1 cellular context compared by ENCODE assay signal in the genomic region with DNA sequence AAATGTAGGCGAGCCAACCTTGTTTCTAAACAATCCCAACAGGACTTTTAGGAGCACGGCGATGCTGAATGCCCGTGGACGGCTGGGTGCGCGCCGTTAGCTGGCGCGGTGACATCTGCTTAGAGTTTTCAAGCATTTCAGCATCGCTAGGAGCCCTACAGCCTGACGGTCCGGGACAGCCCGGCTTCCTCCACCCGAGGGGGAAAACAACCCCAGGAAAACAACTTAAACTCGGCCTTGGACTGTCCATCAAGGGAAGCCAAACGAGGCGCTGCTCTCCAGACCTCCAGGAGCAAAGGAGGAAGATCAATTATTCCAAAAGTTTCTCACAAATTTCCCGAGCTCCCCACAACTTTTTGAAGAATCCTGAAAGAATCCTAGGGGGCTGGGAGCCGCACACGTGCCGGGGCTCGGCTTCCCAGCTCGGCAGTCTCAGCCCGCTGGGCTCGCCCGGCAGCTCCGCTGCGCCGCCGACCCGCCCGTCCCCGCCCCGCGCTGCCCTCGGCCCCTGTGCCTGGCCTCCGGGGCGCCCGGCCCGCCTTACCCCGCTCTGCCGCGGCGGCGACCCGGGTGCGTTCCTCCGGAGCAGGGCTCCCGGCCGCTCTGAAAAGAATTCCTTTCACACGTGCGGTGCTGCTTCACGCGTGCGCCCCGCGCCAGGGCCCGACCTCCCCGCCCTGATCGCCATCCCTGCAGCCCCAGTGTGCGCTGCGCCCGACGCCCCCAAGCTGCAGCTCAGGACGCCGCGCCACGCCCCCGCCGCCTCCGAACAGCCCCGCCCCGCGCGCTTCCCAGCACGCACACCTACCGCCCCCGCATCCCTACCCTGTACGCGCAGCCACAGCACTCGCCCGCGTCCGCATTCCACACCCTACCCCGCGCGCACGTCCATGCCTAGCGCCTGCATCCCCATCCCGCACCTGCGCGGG.
TF ChIP-seq lines count a peak whose summit lies in the region.

A gene (minus strand): TSS at position 707 of the 929 bp plus-strand sequence. CDS start 17,764 bp downstream, outside the sequence.

TF ChIP-seq in HCT116, 20 proteins besides CTCF, POLR2A, EP300 and RAD21 (continued from another document):
- TF ChIP-seq, protein P1, sequence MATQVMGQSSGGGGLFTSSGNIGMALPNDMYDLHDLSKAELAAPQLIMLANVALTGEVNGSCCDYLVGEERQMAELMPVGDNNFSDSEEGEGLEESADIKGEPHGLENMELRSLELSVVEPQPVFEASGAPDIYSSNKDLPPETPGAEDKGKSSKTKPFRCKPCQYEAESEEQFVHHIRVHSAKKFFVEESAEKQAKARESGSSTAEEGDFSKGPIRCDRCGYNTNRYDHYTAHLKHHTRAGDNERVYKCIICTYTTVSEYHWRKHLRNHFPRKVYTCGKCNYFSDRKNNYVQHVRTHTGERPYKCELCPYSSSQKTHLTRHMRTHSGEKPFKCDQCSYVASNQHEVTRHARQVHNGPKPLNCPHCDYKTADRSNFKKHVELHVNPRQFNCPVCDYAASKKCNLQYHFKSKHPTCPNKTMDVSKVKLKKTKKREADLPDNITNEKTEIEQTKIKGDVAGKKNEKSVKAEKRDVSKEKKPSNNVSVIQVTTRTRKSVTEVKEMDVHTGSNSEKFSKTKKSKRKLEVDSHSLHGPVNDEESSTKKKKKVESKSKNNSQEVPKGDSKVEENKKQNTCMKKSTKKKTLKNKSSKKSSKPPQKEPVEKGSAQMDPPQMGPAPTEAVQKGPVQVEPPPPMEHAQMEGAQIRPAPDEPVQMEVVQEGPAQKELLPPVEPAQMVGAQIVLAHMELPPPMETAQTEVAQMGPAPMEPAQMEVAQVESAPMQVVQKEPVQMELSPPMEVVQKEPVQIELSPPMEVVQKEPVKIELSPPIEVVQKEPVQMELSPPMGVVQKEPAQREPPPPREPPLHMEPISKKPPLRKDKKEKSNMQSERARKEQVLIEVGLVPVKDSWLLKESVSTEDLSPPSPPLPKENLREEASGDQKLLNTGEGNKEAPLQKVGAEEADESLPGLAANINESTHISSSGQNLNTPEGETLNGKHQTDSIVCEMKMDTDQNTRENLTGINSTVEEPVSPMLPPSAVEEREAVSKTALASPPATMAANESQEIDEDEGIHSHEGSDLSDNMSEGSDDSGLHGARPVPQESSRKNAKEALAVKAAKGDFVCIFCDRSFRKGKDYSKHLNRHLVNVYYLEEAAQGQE (IDR thresholded peaks at IDR 0.05; ENCODE audit: low read depth) = no peak
- TF ChIP-seq, protein P2, sequence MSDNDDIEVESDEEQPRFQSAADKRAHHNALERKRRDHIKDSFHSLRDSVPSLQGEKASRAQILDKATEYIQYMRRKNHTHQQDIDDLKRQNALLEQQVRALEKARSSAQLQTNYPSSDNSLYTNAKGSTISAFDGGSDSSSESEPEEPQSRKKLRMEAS (IDR thresholded peaks at IDR 0.05) = peak; percentile 53; the same call in 1 of the 2 replicates
- no peak for TF ChIP-seq EZH2 (IDR thresholded peaks at IDR 0.05)
- TF ChIP-seq SIN3A (IDR thresholded peaks at IDR 0.05; ENCODE audit: low read depth) = 0 out of 2 replicates have a peak, but pooled peaks have one; percentile 67
- TF ChIP-seq EGR1 (IDR thresholded peaks at IDR 0.05; ENCODE audit: low read depth) = peak; percentile 95
